In the genomic region with DNA sequence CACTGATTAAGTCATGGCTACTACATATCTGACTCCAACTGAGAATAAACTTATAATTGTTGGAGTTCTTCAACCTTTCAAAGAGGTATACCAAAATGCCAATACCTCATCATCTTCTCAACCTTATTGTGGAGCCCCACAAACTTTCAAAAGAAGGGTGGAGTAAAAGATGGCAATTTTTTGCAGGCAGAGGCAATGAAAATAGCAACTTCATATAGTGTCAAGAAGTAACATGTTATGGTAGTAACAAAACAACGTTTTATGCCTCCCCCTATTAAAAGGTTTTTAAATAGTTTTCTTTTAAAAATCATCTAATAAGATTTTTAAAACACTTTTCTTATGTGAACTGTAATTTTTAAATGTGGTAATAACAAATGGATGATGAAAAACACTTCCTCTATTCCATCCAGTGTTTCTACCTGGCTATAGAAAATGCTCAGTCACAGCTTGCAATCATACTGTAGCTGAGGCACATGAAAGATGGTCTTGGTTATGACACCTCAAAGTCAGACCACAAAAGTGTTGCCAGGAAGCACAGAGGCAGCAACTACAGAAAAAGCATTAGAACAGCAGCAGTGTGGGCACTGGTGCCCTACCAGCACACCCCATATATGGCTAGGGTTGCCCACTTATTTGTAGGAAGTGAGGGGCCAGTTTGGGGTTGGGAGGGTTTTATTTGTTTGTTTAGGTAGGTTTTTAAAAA, we compare ENCODE assay signal across 9 cellular contexts. TPM values are rescaled to one million over a fixed set of nuclear protein-coding genes. Genes with fewer than 3 reads are reported as not detected.
DNase-seq lines count a peak whose midpoint lies in the region; ATAC-seq, FAIRE-seq and TF ChIP-seq lines count a peak whose summit lies in the region.
"Had no signal": no experiment of that assay in that cellular context is flagged by ENCODE, and none has a peak within 500 bp of the region (broad histone marks: within the 10 kb centered on the region; RNA-seq: fewer than 3 reads in every experiment).

No MANE protein-coding gene starts in this region.

- ATAC-seq in GM18519 (IDR thresholded peaks at IDR 0.05; ENCODE audit: low FRiP score, unreplicated experiment), result peak; percentile 95
- peak; percentile 99 to 100 for ATAC-seq in activated naive CD4-positive, alpha-beta T cell treated with anti-CD3 and anti-CD28 coated beads, Interleukin-2, amount 50 U/mL, for 72 hours

- H3K36me3 ChIP-seq in ovary, result no peaks in the 10 kb centered on the region

- no peaks in the 10 kb centered on the region for H3K27me3 ChIP-seq in ovary

- TF ChIP-seq POLR2A in ovary (IDR thresholded peaks at IDR 0.05), result no peak

- intact Hi-C loops in ovary (cut with DNase I), result no loop called here

- no peak overlapping the region for H3K27ac ChIP-seq in ovary

- peak overlapping the region; percentile 3 to 12 for H3K27ac Mint-ChIP-seq in activated naive CD4-positive, alpha-beta T cell treated with anti-CD3 and anti-CD28 coated beads, Interleukin-2, amount 50 U/mL, for 72 hours

- WGBS in ovary, 3 donors, result 19 to 21% (median 21%) methylated on average over 1 of the region's 1 CpG

- H3K4me3 ChIP-seq in ovary, result no peak overlapping the region

- TF ChIP-seq CTCF in D721Med (IDR thresholded peaks at IDR 0.05; ENCODE audit: insufficient read depth, missing control alignments), result no peak
- no peak for TF ChIP-seq CTCF in ovary (IDR thresholded peaks at IDR 0.05)

- no peaks in the 10 kb centered on the region for H3K9me3 Mint-ChIP-seq in activated naive CD4-positive, alpha-beta T cell treated with anti-CD3 and anti-CD28 coated beads, Interleukin-2, amount 50 U/mL, for 72 hours
- H3K9me3 Mint-ChIP-seq: neural crest cell had no signal

- TF ChIP-seq EP300 in ovary (IDR thresholded peaks at IDR 0.05), result no peak

- FAIRE-seq in D721Med (lab: Jason Lieb, UNC), result no peak

- peak; percentile 22 for DNase-seq in HCEC 1CT
- peak; percentile 38 for DNase-seq in MV-4-11 (lab: John Stamatoyannopoulos, UW)
- DNase-seq in activated naive CD4-positive, alpha-beta T cell treated with anti-CD3 and anti-CD28 coated beads, Interleukin-2, amount 50 U/mL, for 72 hours (ENCODE audit: low spot score in 2 of 2), result peak in 1 of 2 donors; percentile 35
- peak; percentile 21 for DNase-seq in stimulated activated CD8-positive, alpha-beta memory T cell treated with anti-CD3 and anti-CD28 coated beads, Interleukin-4, amount 100 ng/mL, for 24 hours (ENCODE audit: low read depth)
- DNase-seq in D721Med (ENCODE audit: insufficient read length, low spot score), result no peak
- DNase-seq in ovary, result no peak
- DNase-seq in epidermal melanocyte (ENCODE audit: insufficient read length, low spot score), result no peak

- H3K36me3 Mint-ChIP-seq in activated naive CD4-positive, alpha-beta T cell treated with anti-CD3 and anti-CD28 coated beads, Interleukin-2, amount 50 U/mL, for 72 hours, result peaks cover 0 to 6% of the 10 kb centered on the region in 2 donors

- H3K9me3 ChIP-seq in ovary, result no peaks in the 10 kb centered on the region

- peaks cover 6% of the 10 kb centered on the region for H3K4me1 ChIP-seq in ovary (ENCODE audit: insufficient read depth)

RNA-seq across cellular contexts. Expression of gene PPP1R12A, which starts 7.0 kb away (rescaled TPM):
- total RNA-seq in activated naive CD4-positive, alpha-beta T cell treated with anti-CD3 and anti-CD28 coated beads, Interleukin-2, amount 50 U/mL, for 72 hours, result 10 to 100 TPM; 66.6 to 73.7 TPM
- 100 to 1,000 TPM in 1 of 7 donors, 10 to 100 TPM in 6; 62.5 to 104 (median 75.3) TPM for total RNA-seq in ovary
- 10 to 100 TPM; 28.9 to 96.1 TPM for polyA plus RNA-seq in ovary

Comparison
In these comparisons a context has a peak if more than half of its experiments do, and no peak if none do; other contexts are left out.
1. DNase-seq: peak in HCEC 1CT (single experiment), MV-4-11 (single experiment) and stimulated activated CD8-positive, alpha-beta memory T cell treated with anti-CD3 and anti-CD28 coated beads, Interleukin-4, amount 100 ng/mL, for 24 hours (single experiment); none in D721Med (single experiment), ovary (0 of 5) and epidermal melanocyte (single experiment).